In the genomic region with DNA sequence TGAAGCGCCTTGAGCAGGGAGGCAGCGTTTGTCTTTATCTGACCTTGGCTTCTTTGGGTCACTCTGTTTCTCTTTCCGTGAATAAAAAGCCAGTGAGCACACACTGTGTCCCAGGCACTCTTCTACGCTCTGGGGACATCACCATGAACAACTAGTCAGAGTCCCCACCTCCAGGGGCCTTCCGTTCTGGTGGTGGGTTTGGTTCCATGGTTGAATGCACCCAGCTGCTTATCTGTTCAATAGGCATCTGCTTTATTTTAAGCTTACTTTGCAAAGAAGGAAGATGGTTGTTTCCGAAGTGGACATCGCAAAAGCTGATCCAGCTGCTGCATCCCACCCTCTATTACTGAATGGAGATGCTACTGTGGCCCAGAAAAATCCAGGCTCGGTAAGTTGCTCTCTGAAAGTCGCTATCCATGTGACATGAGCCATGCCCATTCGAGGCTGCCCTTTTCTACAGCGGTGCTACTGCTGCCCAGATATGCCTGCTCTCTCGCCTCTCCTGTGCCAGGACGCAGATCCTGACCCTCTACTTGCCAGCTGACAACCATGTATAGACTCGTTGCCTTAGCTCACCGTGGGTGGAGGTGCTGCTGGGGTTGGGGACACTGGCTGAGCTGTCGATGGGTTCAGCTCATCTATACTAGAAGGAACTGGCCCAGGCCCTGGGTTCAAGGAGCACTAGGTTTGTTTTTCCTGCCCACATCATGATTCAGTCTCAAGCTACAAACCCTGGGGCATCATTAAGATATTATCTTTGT, we compare ENCODE assay signal across 10 cellular contexts. TPM values are rescaled to one million over a fixed set of nuclear protein-coding genes. Genes with fewer than 3 reads are reported as not detected.
DNase-seq lines count a peak whose midpoint lies in the region; ATAC-seq, FAIRE-seq and TF ChIP-seq lines count a peak whose summit lies in the region.
"Had no signal": no experiment of that assay in that cellular context is flagged by ENCODE, and none has a peak within 500 bp of the region (broad histone marks: within the 10 kb centered on the region; RNA-seq: fewer than 3 reads in every experiment).

No MANE protein-coding gene starts in this region.

- peak overlapping the region; percentile 26 for H3K4me3 Mint-ChIP-seq in activated CD8-positive, alpha-beta memory T cell treated with anti-CD3 and anti-CD28 coated beads, Interleukin-2, amount 10 ng/mL, durations not matched to agents 7 days and 5 days

- H3K4me1 ChIP-seq in adrenal gland (replicated peaks in 1 of 2): peaks cover 1 to 5% of the 10 kb centered on the region in 2 donors

- H3K27me3 ChIP-seq in MG63: no peaks in the 10 kb centered on the region; the same call in 1 of the 2 replicates
- H3K27me3 ChIP-seq in adrenal gland: no peaks in the 10 kb centered on the region
- H3K27me3 ChIP-seq: body of pancreas, esophagus squamous epithelium had no signal

- peaks cover 86% of the 10 kb centered on the region for H3K4me1 Mint-ChIP-seq in activated CD8-positive, alpha-beta memory T cell treated with anti-CD3 and anti-CD28 coated beads, Interleukin-2, amount 10 ng/mL, durations not matched to agents 7 days and 5 days

- peak overlapping the region; percentile 11 for H3K27ac Mint-ChIP-seq in activated CD8-positive, alpha-beta memory T cell treated with anti-CD3 and anti-CD28 coated beads, Interleukin-2, amount 10 ng/mL, durations not matched to agents 7 days and 5 days

- CTCF ChIA-PET in activated CD8-positive, alpha-beta memory T cell treated with anti-CD3 and anti-CD28 coated beads, Interleukin-2, amount 10 ng/mL, durations not matched to agents 7 days and 5 days (lab: Charles Lee): interaction anchor here (2.0 to 2.2 kb wide), 2 partner anchors 8 to 149 kb away, joined by 4 to 6 read pairs; no protein-coding TSS in a partner anchor

- peaks cover 28% of the 10 kb centered on the region for H3K36me3 ChIP-seq in MG63
- peaks cover 0 to 30% of the 10 kb centered on the region in 2 donors for H3K36me3 ChIP-seq in adrenal gland (replicated peaks in 1 of 2)

- TF ChIP-seq POLR2A in adrenal gland (IDR thresholded peaks at IDR 0.05): no peak

- in situ Hi-C loops in GM13976 (cut with MboI; ENCODE audit: low sequenced_read_pairs, unreplicated experiment): no loop called here

- peaks cover 96% of the 10 kb centered on the region for H3K36me3 Mint-ChIP-seq in activated CD8-positive, alpha-beta memory T cell treated with anti-CD3 and anti-CD28 coated beads, Interleukin-2, amount 10 ng/mL, durations not matched to agents 7 days and 5 days

- TF ChIP-seq CTCF in GM13976 (IDR thresholded peaks at IDR 0.05; ENCODE audit: borderline replicate concordance, control extremely low read depth, extremely low read depth, insufficient read depth, missing control alignments): no peak
- no peak for TF ChIP-seq CTCF in adrenal gland (IDR thresholded peaks at IDR 0.05)

- WGBS in adrenal gland, 4 donors: 86 to 94% (median 91%) methylated on average over 10 to 16 of the region's 16 CpGs

- ATAC-seq in GM19372 (IDR thresholded peaks at IDR 0.05; ENCODE audit: low read depth, unreplicated experiment) (peak; percentile 81), HG02938 (IDR thresholded peaks at IDR 0.05; ENCODE audit: unreplicated experiment) (peak; percentile 83)
- no peak for ATAC-seq in activated CD8-positive, alpha-beta memory T cell treated with anti-CD3 and anti-CD28 coated beads, Interleukin-2, amount 10 ng/mL, durations not matched to agents 7 days and 5 days
- ATAC-seq: body of pancreas had no signal

- no peaks in the 10 kb centered on the region for H3K27me3 Mint-ChIP-seq in activated CD8-positive, alpha-beta memory T cell treated with anti-CD3 and anti-CD28 coated beads, Interleukin-2, amount 10 ng/mL, durations not matched to agents 7 days and 5 days

- peaks cover 7% of the 10 kb centered on the region for H3K9me3 ChIP-seq in MG63
- peaks cover 0 to 8% (median 0%) of the 10 kb centered on the region in 3 donors for H3K9me3 ChIP-seq in adrenal gland (replicated peaks in 1 of 3)
- H3K9me3 ChIP-seq: body of pancreas had no signal

- no peak overlapping the region for H3K27ac ChIP-seq in adrenal gland
- H3K27ac ChIP-seq: body of pancreas, esophagus squamous epithelium had no signal

- peak; percentile 74 for DNase-seq in GM13976 (ENCODE audit: low spot score)
- DNase-seq in activated CD8-positive, alpha-beta memory T cell treated with anti-CD3 and anti-CD28 coated beads, Interleukin-2, amount 10 ng/mL, durations not matched to agents 7 days and 5 days: peak; percentile 34
- no peak for DNase-seq in MG63
- DNase-seq in frontal cortex (ENCODE audit: low spot score in 2 of 2): no peak
- no peak for DNase-seq in LoVo (ENCODE audit: low spot score)
- DNase-seq in adrenal gland: no peak
- DNase-seq: body of pancreas, esophagus squamous epithelium had no signal

- intact Hi-C loops in adrenal gland (cut with DNase I): no loop called here

- no peaks in the 10 kb centered on the region for H3K9me3 Mint-ChIP-seq in activated CD8-positive, alpha-beta memory T cell treated with anti-CD3 and anti-CD28 coated beads, Interleukin-2, amount 10 ng/mL, durations not matched to agents 7 days and 5 days (ENCODE audit: low read depth)

- H3K4me3 ChIP-seq in MG63 (no peak overlapping the region), adrenal gland (no peak overlapping the region)
- H3K4me3 ChIP-seq: body of pancreas, esophagus squamous epithelium had no signal

- no peak for FAIRE-seq in frontal cortex (lab: Jason Lieb, UNC)

RNA-seq across cellular contexts. Expression of a gene that starts 5.9 kb away (rescaled TPM):
- 100 to 1,000 TPM; 544 to 967 TPM for total RNA-seq in activated CD8-positive, alpha-beta memory T cell treated with anti-CD3 and anti-CD28 coated beads, Interleukin-2, amount 10 ng/mL, durations not matched to agents 7 days and 5 days
- 18.0 and 18.3 TPM in 2 replicates for total RNA-seq in MG63 (2014; rRNA removed; shearing (Covaris generic); ENCODE audit: low replicate concordance)
- total RNA-seq in frontal cortex (5.7 TPM), adrenal gland (10 to 100 TPM; 17.6 to 44.4 (median 26.4) TPM)
- polyA plus RNA-seq in adrenal gland: 10 to 100 TPM; 20.6 to 42.0 (median 39.6) TPM

Comparison
In these comparisons a context has a peak if more than half of its experiments do, and no peak if none do; other contexts are left out.
1. DNase-seq: peak in GM13976 (single experiment) and activated CD8-positive, alpha-beta memory T cell treated with anti-CD3 and anti-CD28 coated beads, Interleukin-2, amount 10 ng/mL, durations not matched to agents 7 days and 5 days (single experiment); none in MG63 (single experiment), frontal cortex (0 of 2), LoVo (single experiment) and adrenal gland (0 of 7).
2. RNA of a gene that starts 5.9 kb away (total RNA-seq): 544 to 967 TPM in activated CD8-positive, alpha-beta memory T cell treated with anti-CD3 and anti-CD28 coated beads, Interleukin-2, amount 10 ng/mL, durations not matched to agents 7 days and 5 days; 17.6 to 44.4 TPM in adrenal gland, 18.0 to 18.3 TPM in MG63 and 5.7 TPM in frontal cortex (single experiment); every median in the first group is over 10 times any median in the second.